ENCODE assay signal across 22 cellular contexts in the genomic region with DNA sequence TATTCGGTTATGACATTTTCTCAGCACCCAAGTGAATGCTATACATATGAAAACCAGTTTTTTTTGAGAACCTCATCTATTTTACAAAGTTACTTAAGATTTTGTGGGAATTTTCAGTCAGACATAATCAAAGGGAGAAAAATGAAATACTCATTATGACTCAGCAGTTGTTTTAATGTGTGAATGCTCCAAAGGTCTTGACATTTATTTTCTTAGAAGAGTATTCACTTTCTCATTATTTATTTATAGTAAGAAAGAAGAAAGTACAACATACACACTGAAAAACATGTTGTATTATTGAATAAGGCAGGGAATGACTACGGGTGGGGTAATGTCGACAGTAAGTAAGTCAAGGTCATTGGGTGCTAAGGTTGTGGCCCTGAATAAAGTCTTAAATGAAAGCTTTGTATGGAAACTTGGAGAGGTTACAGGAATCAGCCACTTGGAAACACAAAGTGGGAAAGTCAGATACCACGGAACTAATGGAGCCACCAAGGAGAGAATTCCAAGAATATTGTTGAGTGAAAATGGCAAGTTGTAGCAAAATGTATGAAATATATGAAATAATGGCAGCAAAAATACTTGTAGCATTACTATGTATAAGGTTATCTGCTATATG.
DNase-seq lines count a peak whose midpoint lies in the region; ATAC-seq, FAIRE-seq and TF ChIP-seq lines count a peak whose summit lies in the region.
"Had no signal": no experiment of that assay in that cellular context is flagged by ENCODE, and none has a peak within 500 bp of the region (broad histone marks: within the 10 kb centered on the region; RNA-seq: fewer than 3 reads in every experiment).

No MANE protein-coding gene starts in this region.

- H3K27ac ChIP-seq in thyroid gland, result peak overlapping the region in 2 of 3 donors; percentile 64 to 71
- no peak overlapping the region for H3K27ac ChIP-seq in HepG2 (ENCODE audit: extremely low read length, insufficient read depth, low read length)
- H3K27ac ChIP-seq: colonic mucosa, testis had no signal

- no peak overlapping the region for H3K4me3 Mint-ChIP-seq in T-helper 17 cell
- H3K4me3 Mint-ChIP-seq: activated naive CD8-positive, alpha-beta T cell; stimulated activated effector memory CD8-positive, alpha-beta T cell treated with anti-CD3 and anti-CD28 coated beads, Interleukin-12 subunit alpha, Interleukin-12 subunit beta, amount 100 ng/mL, for 72 hours had no signal

- H3K79me2 ChIP-seq in HepG2 (ENCODE audit: insufficient read depth, low read length), result no peaks in the 10 kb centered on the region

- TF ChIP-seq POLR2A in thyroid gland (IDR thresholded peaks at IDR 0.05) (no peak), HepG2 (IDR thresholded peaks at IDR 0.05; ENCODE audit: insufficient read depth in 1 of 2, low read depth in 2 of 2, low read length in 2 of 2) (no peak)

- no peaks in the 10 kb centered on the region for H3K9me3 ChIP-seq in adipocyte (ENCODE audit: control insufficient read depth, low read length)
- no peaks in the 10 kb centered on the region for H3K9me3 ChIP-seq in thyroid gland
- no peaks in the 10 kb centered on the region for H3K9me3 ChIP-seq in T-helper 17 cell (ENCODE audit: control insufficient read depth, low read length, poor library complexity, severe bottlenecking)
- peaks cover 72% of the 10 kb centered on the region for H3K9me3 ChIP-seq in HepG2 (ENCODE audit: low read length)
- H3K9me3 ChIP-seq: BE2C, colonic mucosa, testis had no signal

- TF ChIP-seq RAD21 in HepG2 (CRISPR knock-in tag; IDR thresholded peaks at IDR 0.05), result no peak

- no peaks in the 10 kb centered on the region for H4K20me1 ChIP-seq in HepG2 (ENCODE audit: insufficient read depth, low read length)

- TF ChIP-seq CTCF in fibroblast of villous mesenchyme (IDR thresholded peaks at IDR 0.05; ENCODE audit: insufficient read depth, low read depth, low read length), result no peak
- TF ChIP-seq CTCF in thyroid gland (IDR thresholded peaks at IDR 0.05), result no peak
- no peak for TF ChIP-seq CTCF in HepG2 (CRISPR knock-in tag; IDR thresholded peaks at IDR 0.05)

- 22 to 29% methylated on average over 4 of the region's 4 CpGs for WGBS in thyroid gland, 2 donors
- 3% methylated on average over 4 of the region's 4 CpGs for WGBS in HepG2 (ENCODE audit: low lambda C conversion rate)

- TF ChIP-seq EP300 in HepG2 (IDR thresholded peaks at IDR 0.05; ENCODE audit: low read depth in 2 of 2, low read length in 2 of 2) (no peak), HepG2 (CRISPR knock-in tag; IDR thresholded peaks at IDR 0.05; ENCODE audit: borderline replicate concordance) (no peak)

- ATAC-seq in T-helper 17 cell (no peak), HG02678 (IDR thresholded peaks at IDR 0.05; ENCODE audit: unreplicated experiment) (no peak), HepG2 (no peak)
- ATAC-seq: stimulated activated effector memory CD8-positive, alpha-beta T cell treated with anti-CD3 and anti-CD28 coated beads, Interleukin-12 subunit alpha, Interleukin-12 subunit beta, amount 100 ng/mL, for 72 hours had no signal

- peak; percentile 10 for DNase-seq in GM03348 (ENCODE audit: low spot score)
- peak; percentile 63 for DNase-seq in adipocyte (ENCODE audit: low read depth)
- peak; percentile 11 for DNase-seq in fibroblast of villous mesenchyme (ENCODE audit: low read depth)
- DNase-seq in thyroid gland, result no peak
- no peak for DNase-seq in T-helper 17 cell
- DNase-seq in HepG2 (ENCODE audit: low spot score), result no peak
- DNase-seq: BE2C, colonic mucosa, COR-L47, DND-41, MM.1S, NCI-H1417 treated with DMSO at 0.1 percent for 48 hours, NCI-H2107, NCI-H446 treated with DMSO at 0.1 percent for 48 hours, testis had no signal

- H3K4me1 ChIP-seq in adipocyte (ENCODE audit: control insufficient read depth, insufficient read depth, low read length) (peaks cover 33% of the 10 kb centered on the region), thyroid gland (peaks cover 11 to 15% of the 10 kb centered on the region in 2 donors), HepG2 (ENCODE audit: insufficient read depth, low read length) (no peaks in the 10 kb centered on the region)
- H3K4me1 ChIP-seq: colonic mucosa, testis had no signal

- no peak overlapping the region for H3K4me2 ChIP-seq in HepG2 (ENCODE audit: low read depth, low read length)

- FAIRE-seq in HepG2 (lab: Jason Lieb, UNC), result no peak
- FAIRE-seq: H54, islet of Langerhans, RCC 7860 had no signal

- no peak overlapping the region for H3K27ac Mint-ChIP-seq in T-helper 17 cell
- H3K27ac Mint-ChIP-seq: activated naive CD8-positive, alpha-beta T cell; progenitor cell of endocrine pancreas; stimulated activated effector memory CD8-positive, alpha-beta T cell treated with anti-CD3 and anti-CD28 coated beads, Interleukin-12 subunit alpha, Interleukin-12 subunit beta, amount 100 ng/mL, for 72 hours had no signal

- H3K36me3 ChIP-seq in adipocyte (ENCODE audit: control insufficient read depth, insufficient read depth, low read length, severe bottlenecking) (no peaks in the 10 kb centered on the region), thyroid gland (no peaks in the 10 kb centered on the region), HepG2 (replicated peaks in 1 of 2; ENCODE audit: control insufficient read depth in 1 of 2, insufficient read depth in 2 of 2, low read length in 2 of 2) (no peaks in the 10 kb centered on the region)
- H3K36me3 ChIP-seq: BE2C, colonic mucosa had no signal

- no peaks in the 10 kb centered on the region for H3K27me3 ChIP-seq in adipocyte (replicated peaks; ENCODE audit: control insufficient read depth, insufficient read depth, low read length)
- H3K27me3 ChIP-seq in thyroid gland, result no peaks in the 10 kb centered on the region
- H3K27me3 ChIP-seq in HepG2 (ENCODE audit: control insufficient read depth in 1 of 2, insufficient read depth in 2 of 2, low read length in 2 of 2), result no peaks in the 10 kb centered on the region
- H3K27me3 ChIP-seq: BE2C, colonic mucosa, testis had no signal

- H3K27me3 Mint-ChIP-seq in T-helper 17 cell, result no peaks in the 10 kb centered on the region
- H3K27me3 Mint-ChIP-seq: activated naive CD8-positive, alpha-beta T cell; progenitor cell of endocrine pancreas had no signal

- H3K4me3 ChIP-seq in adipocyte (ENCODE audit: low read length) (no peak overlapping the region), fibroblast of villous mesenchyme (ENCODE audit: low read depth, low read length) (no peak overlapping the region), thyroid gland (replicated peaks in 1 of 3) (no peak overlapping the region), HepG2 (replicated peaks in 1 of 3; ENCODE audit: insufficient read depth in 1 of 3, low read depth in 2 of 3, low read length in 3 of 3) (no peak overlapping the region)
- H3K4me3 ChIP-seq: colonic mucosa, testis had no signal

- H3K4me1 Mint-ChIP-seq in T-helper 17 cell, result no peaks in the 10 kb centered on the region
- H3K4me1 Mint-ChIP-seq: stimulated activated effector memory CD8-positive, alpha-beta T cell treated with anti-CD3 and anti-CD28 coated beads, Interleukin-12 subunit alpha, Interleukin-12 subunit beta, amount 100 ng/mL, for 72 hours had no signal

- in situ Hi-C loops in HepG2 (cut with HindIII; ENCODE audit: extremely low pct_ligation_motif_present, low pct_unique_long_range_greater_than_20kb), result no loop called here

- H2AFZ ChIP-seq in HepG2 (ENCODE audit: low read length), result no peak overlapping the region

- POLR2A ChIA-PET in HepG2 (lab: Yijun Ruan, JAX), result no interaction called here

- H3K36me3 Mint-ChIP-seq in T-helper 17 cell (ENCODE audit: low read depth), result no peaks in the 10 kb centered on the region
- H3K36me3 Mint-ChIP-seq: activated naive CD8-positive, alpha-beta T cell; stimulated activated effector memory CD8-positive, alpha-beta T cell treated with anti-CD3 and anti-CD28 coated beads, Interleukin-12 subunit alpha, Interleukin-12 subunit beta, amount 100 ng/mL, for 72 hours had no signal

- CTCF ChIA-PET in HepG2 (lab: Yijun Ruan, JAX; ENCODE audit: low intra/inter-chr PET ratio, low total read pairs), result no interaction called here

- no TSS peak for BruUV-seq in HepG2 (replicated peaks; lab: Mats Ljungman, UMichigan)

- no peak overlapping the region for H3K9ac ChIP-seq in adipocyte (ENCODE audit: low read length)
- no peak overlapping the region for H3K9ac ChIP-seq in HepG2 (ENCODE audit: insufficient read depth, low read depth, low read length)

- intact Hi-C loops in thyroid gland (cut with DNase I) (no loop called here), HepG2 (cut with micrococcal nuclease; ENCODE audit: unreplicated experiment) (no loop called here)

Comparison
In these comparisons a context has a peak if more than half of its experiments do, and no peak if none do; other contexts are left out.
1. DNase-seq: peak in GM03348 (single experiment), adipocyte (single experiment) and fibroblast of villous mesenchyme (single experiment); none in thyroid gland (0 of 2), T-helper 17 cell (0 of 3) and HepG2 (single experiment).